Comparison of ENCODE assay signal across 10 cellular contexts in genomic region chr14:50792058-50792477, GRCh38. TPM values are rescaled to one million over a fixed set of nuclear protein-coding genes. Genes with fewer than 3 reads are reported as not detected.
DNase-seq lines count a peak whose midpoint lies in the region; ATAC-seq and TF ChIP-seq lines count a peak whose summit lies in the region.
"Had no signal": no experiment of that assay in that cellular context is flagged by ENCODE, and none has a peak within 500 bp of the region (broad histone marks: within the 10 kb centered on the region; RNA-seq: fewer than 3 reads in every experiment).

No MANE protein-coding gene starts in this region.

- H3K36me3 ChIP-seq in heart left ventricle (peaks cover 0 to 41% (median 22%) of the 10 kb centered on the region in 9 donors), A673 (ENCODE audit: insufficient read depth, low read length, poor library complexity, severe bottlenecking) (no peaks in the 10 kb centered on the region)
- H3K36me3 ChIP-seq: BE2C had no signal

- peaks cover 32% of the 10 kb centered on the region for H3K4me1 Mint-ChIP-seq in T-helper 17 cell

- CTCF ChIA-PET in A673 (lab: Charles Lee), result no interaction called here

- intact Hi-C loops in heart left ventricle (cut with DNase I), result loop anchor here in 3 of 10 donors (5.0 to 10.0 kb wide), 4 partner anchors 35 to 70 kb away; partner anchors contain the start of gene NIN (in 1 of the 3)
- intact Hi-C loops in Right ventricle myocardium inferior (cut with DNase I), result loop anchor here (5.0 kb wide), 1 partner anchor 70 kb away; no protein-coding TSS in a partner anchor
- intact Hi-C loops in A673 (cut with micrococcal nuclease; ENCODE audit: unreplicated experiment), result no loop called here

- H3K4me1 ChIP-seq in heart left ventricle (peaks cover 0 to 44% (median 8%) of the 10 kb centered on the region in 12 donors), A673 (ENCODE audit: insufficient read depth, low read length, poor library complexity, severe bottlenecking) (peaks cover 4% of the 10 kb centered on the region)

- no peaks in the 10 kb centered on the region for H3K27me3 ChIP-seq in heart left ventricle
- no peaks in the 10 kb centered on the region for H3K27me3 ChIP-seq in A673 (replicated peaks; ENCODE audit: insufficient read depth, low read depth, low read length, poor library complexity)
- H3K27me3 ChIP-seq: BE2C, tibial nerve had no signal

- BruUV-seq in A673 (replicated peaks; lab: Mats Ljungman, UMichigan), result no TSS peak

- H3K27ac ChIP-seq in heart left ventricle, result peak overlapping the region in 11 of 12 donors; percentile 45 to 85 (median 74)
- H3K27ac ChIP-seq in A673 (ENCODE audit: low read depth, low read length, poor library complexity, severe bottlenecking), result no peak overlapping the region
- H3K27ac ChIP-seq: tibial nerve had no signal

- 35 to 45% (median 42%) methylated on average over 6 of the region's 6 CpGs for WGBS in heart left ventricle, 4 donors

- POLR2A ChIA-PET in A673 (lab: Charles Lee; ENCODE audit: low non-redundant PET), result interaction anchor here (0.6 kb wide), 1 partner anchor 1304 kb away, joined by 4 read pairs; no protein-coding TSS in a partner anchor

- peak overlapping the region; percentile 1 to 55 (median 40) for H3K4me3 ChIP-seq in heart left ventricle
- H3K4me3 ChIP-seq in fibroblast of villous mesenchyme (ENCODE audit: low read depth, low read length), result no peak overlapping the region
- H3K4me3 ChIP-seq in A673 (ENCODE audit: low read depth, low read length, poor library complexity, severe bottlenecking), result no peak overlapping the region
- H3K4me3 ChIP-seq: tibial nerve had no signal

- DNase-seq in heart left ventricle (no peak), Right ventricle myocardium inferior (ENCODE audit: missing footprints) (no peak), T-helper 17 cell (no peak), fibroblast of villous mesenchyme (ENCODE audit: low read depth) (peak; percentile 79), A673 (ENCODE audit: low spot score) (no peak), NCI-H187 treated with DMSO at 0.1 percent for 48 hours (lab: John Stamatoyannopoulos, UW) (no peak)
- no peak for DNase-seq in stimulated activated CD8-positive, alpha-beta memory T cell treated with anti-CD3 and anti-CD28 coated beads, Interleukin-4, amount 100 ng/mL, for 48 hours
- DNase-seq in stimulated activated CD4-positive, alpha-beta T cell treated with anti-CD3 and anti-CD28 coated beads, Interleukin-4, amount 100 ng/mL, for 24 hours, result no peak
- DNase-seq: BE2C had no signal

- H3K36me3 Mint-ChIP-seq in T-helper 17 cell (ENCODE audit: low read depth), result no peaks in the 10 kb centered on the region

- H3K27me3 Mint-ChIP-seq in T-helper 17 cell, result no peaks in the 10 kb centered on the region

- peak overlapping the region; percentile 77 for H3K4me3 Mint-ChIP-seq in T-helper 17 cell

- no peaks in the 10 kb centered on the region for H3K9me3 ChIP-seq in heart left ventricle
- no peaks in the 10 kb centered on the region for H3K9me3 ChIP-seq in T-helper 17 cell (ENCODE audit: control insufficient read depth, low read length, poor library complexity, severe bottlenecking)
- no peaks in the 10 kb centered on the region for H3K9me3 ChIP-seq in A673 (ENCODE audit: low read depth, low read length, poor library complexity, severe bottlenecking)
- H3K9me3 ChIP-seq: BE2C, tibial nerve had no signal

- TF ChIP-seq CTCF in heart left ventricle (IDR thresholded peaks at IDR 0.05) (no peak), fibroblast of villous mesenchyme (IDR thresholded peaks at IDR 0.05; ENCODE audit: insufficient read depth, low read depth, low read length) (no peak), A673 (conservative IDR thresholded peaks at IDR 0.05; ENCODE audit: low read depth, low read length) (no peak)

- no peak for TF ChIP-seq POLR2A in heart left ventricle (IDR thresholded peaks at IDR 0.05)

- ATAC-seq in heart left ventricle (no peak), Right ventricle myocardium inferior (no peak), T-helper 17 cell (peak; percentile 59)

- H3K27ac Mint-ChIP-seq in T-helper 17 cell, result peak overlapping the region; percentile 87

RNA-seq across cellular contexts. Expression of gene NIN, which starts 38.9 kb away (rescaled TPM):
- total RNA-seq in heart left ventricle, result 10 to 100 TPM; 17.9 to 48.3 (median 25.8) TPM
- polyA plus RNA-seq in heart left ventricle, result 10 to 100 TPM; 11.7 to 12.5 TPM
- total RNA-seq in Right ventricle myocardium inferior, result 22.2 TPM
- 10 to 100 TPM; 62.2 to 71.6 TPM for total RNA-seq in T-helper 17 cell
- 29.8 and 33.2 TPM in 2 replicates for total RNA-seq in fibroblast of villous mesenchyme
- 61.0 and 63.5 TPM in 2 replicates for total RNA-seq in A673 (2021)

Comparison
In these comparisons a context has a peak if more than half of its experiments do, and no peak if none do; other contexts are left out.
1. H3K4me3 ChIP-seq: peak in heart left ventricle (12 of 12); none in fibroblast of villous mesenchyme (single experiment) and A673 (single experiment).